Comparison of ENCODE assay signal across 17 cellular contexts in genomic region chr4:106450249-106450648, GRCh38.
"Had no signal": no experiment of that assay in that cellular context is flagged by ENCODE, and none has a peak within 500 bp of the region (broad histone marks: within the 10 kb centered on the region; RNA-seq: fewer than 3 reads in every experiment).

No MANE protein-coding gene starts in this region.

- H3K36me3 Mint-ChIP-seq: naive thymus-derived CD8-positive, alpha-beta T cell had no signal

- H3K4me3 Mint-ChIP-seq: effector memory CD8-positive, alpha-beta T cell; naive thymus-derived CD8-positive, alpha-beta T cell; neural crest cell had no signal

- H3K27ac ChIP-seq: esophagus squamous epithelium, gastroesophageal sphincter, pancreas, vagina had no signal

- DNase-seq: effector memory CD8-positive, alpha-beta T cell; esophagus squamous epithelium; foreskin fibroblast; glutamatergic neuron; islet precursor cell; mucosa of descending colon; naive thymus-derived CD8-positive, alpha-beta T cell; pancreas; right cardiac atrium; stimulated activated CD4-positive, alpha-beta T cell treated with anti-CD3 and anti-CD28 coated beads, Interleukin-2, amount 100 ng/mL, for 48 hours; stimulated activated naive CD4-positive, alpha-beta T cell treated with Interleukin-2 at 50 U/mL for 16 hours; trophoblast cell had no signal

- H3K9me3 ChIP-seq: pancreas, vagina had no signal

- H3K4me2 ChIP-seq: smooth muscle cell had no signal

- H3K27ac Mint-ChIP-seq: effector memory CD8-positive, alpha-beta T cell; naive thymus-derived CD8-positive, alpha-beta T cell; progenitor cell of endocrine pancreas had no signal

- H3K4me1 Mint-ChIP-seq: naive thymus-derived CD8-positive, alpha-beta T cell; neural crest cell had no signal

- H3K4me3 ChIP-seq: esophagus squamous epithelium, gastroesophageal sphincter, mucosa of descending colon, pancreas, smooth muscle cell, vagina had no signal

- H3K4me1 ChIP-seq: esophagus squamous epithelium, gastroesophageal sphincter, pancreas, vagina had no signal

- H3K36me3 ChIP-seq: esophagus squamous epithelium, gastroesophageal sphincter, pancreas, vagina had no signal

- FAIRE-seq: pancreas had no signal

- H3K27me3 Mint-ChIP-seq: effector memory CD8-positive, alpha-beta T cell; progenitor cell of endocrine pancreas had no signal

- H3K27me3 ChIP-seq: esophagus squamous epithelium, gastroesophageal sphincter, pancreas, vagina had no signal
